Comparison of ENCODE assay signal across 9 cellular contexts in the genomic region with DNA sequence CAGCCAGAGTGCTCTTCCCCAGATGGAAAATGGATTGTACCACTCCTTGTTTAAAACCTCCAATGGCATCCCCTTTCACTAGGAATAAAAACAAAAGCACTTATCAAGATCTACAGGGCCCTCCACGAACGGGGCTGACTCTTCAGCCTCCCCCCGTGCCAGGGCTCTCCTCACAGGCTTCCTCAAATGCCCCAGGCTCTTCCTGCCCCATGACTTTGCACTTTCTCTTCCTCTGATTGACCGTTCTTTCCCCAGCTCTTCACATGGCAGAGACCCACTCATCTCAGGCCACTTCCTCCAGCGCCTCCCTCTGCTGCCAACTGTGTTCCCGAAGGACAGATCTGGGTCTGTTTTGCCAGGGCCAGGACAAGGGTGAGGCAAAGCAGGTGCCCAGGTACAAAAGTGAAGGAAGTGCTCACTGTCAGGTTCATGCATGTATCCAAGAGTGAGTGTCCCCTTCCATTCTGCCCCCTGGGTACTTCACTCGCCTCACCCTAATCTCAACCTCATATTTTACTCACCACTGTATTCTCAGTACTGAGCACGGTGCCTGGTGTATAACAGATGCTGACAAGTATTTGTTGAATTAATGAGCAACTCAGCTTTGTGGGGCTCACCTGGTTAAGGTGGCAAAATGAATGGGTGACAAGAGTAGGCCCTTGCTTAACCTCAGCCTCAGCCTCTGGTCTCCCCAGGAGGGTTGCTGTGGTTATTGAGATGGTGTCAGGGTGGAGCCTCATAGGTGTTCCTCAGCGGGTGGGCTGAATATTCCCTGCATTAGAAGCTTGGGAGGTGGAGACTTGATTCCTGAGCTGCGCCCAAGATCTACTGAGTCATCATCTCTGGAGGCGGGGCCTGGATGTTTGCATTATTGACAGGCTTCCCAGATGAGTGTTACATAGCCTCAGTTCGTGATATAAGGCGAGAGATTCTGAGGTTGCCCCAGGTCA. TPM values are rescaled to one million over a fixed set of nuclear protein-coding genes. Genes with fewer than 3 reads are reported as not detected.
A peak's percentile ranks its signal among the peaks of the same experiment; 100 is the strongest.
DNase-seq lines count a peak whose midpoint lies in the region; ATAC-seq, FAIRE-seq and TF ChIP-seq lines count a peak whose summit lies in the region.
"Had no signal": no experiment of that assay in that cellular context is flagged by ENCODE, and none has a peak within 500 bp of the region (broad histone marks: within the 10 kb centered on the region; RNA-seq: fewer than 3 reads in every experiment).

No MANE protein-coding gene starts in this region.

- BruUV-seq in HepG2 (replicated peaks; lab: Mats Ljungman, UMichigan): no TSS peak

- TF ChIP-seq CTCF in right lobe of liver (IDR thresholded peaks at IDR 0.05) (no peak), HepG2 (CRISPR knock-in tag; IDR thresholded peaks at IDR 0.05) (no peak), upper lobe of right lung (IDR thresholded peaks at IDR 0.05) (no peak)

- DNase-seq in right lobe of liver (peak in 1 of 3 donors; percentile 52), HepG2 (ENCODE audit: low spot score) (no peak), SK-N-MC (ENCODE audit: low read depth, low spot score) (no peak), head of caudate nucleus (peak in 28 of 42 donors; percentile 22 to 58 (median 40)), upper lobe of right lung (no peak), 8988T (no peak), NCI-H2171 treated with DMSO at 0.1 percent for 48 hours (lab: John Stamatoyannopoulos, UW) (no peak)
- DNase-seq: activated CD4-positive, CD25-positive, alpha-beta regulatory T cell treated with anti-CD3 and anti-CD28 coated beads, Interleukin-2, amount 50 U/mL, for 72 hours had no signal

- H3K9ac ChIP-seq in HepG2 (ENCODE audit: insufficient read depth, low read depth, low read length) (no peak overlapping the region), SK-N-MC (ENCODE audit: insufficient read length) (no peak overlapping the region)

- TF ChIP-seq EP300 in HepG2 (IDR thresholded peaks at IDR 0.05; ENCODE audit: low read depth in 2 of 2, low read length in 2 of 2): no peak
- TF ChIP-seq EP300 in HepG2 (CRISPR knock-in tag; IDR thresholded peaks at IDR 0.05; ENCODE audit: borderline replicate concordance): no peak

- H3K4me3 ChIP-seq in right lobe of liver (no peak overlapping the region), HepG2 (replicated peaks in 1 of 3; ENCODE audit: insufficient read depth in 1 of 3, low read depth in 2 of 3, low read length in 3 of 3) (no peak overlapping the region), SK-N-MC (no peak overlapping the region), upper lobe of right lung (no peak overlapping the region)

- in situ Hi-C loops in HepG2 (cut with HindIII; ENCODE audit: extremely low pct_ligation_motif_present, low pct_unique_long_range_greater_than_20kb): no loop called here

- peak; percentile 43 to 79 (median 64) for ATAC-seq in right lobe of liver
- no peak for ATAC-seq in HepG2
- ATAC-seq in upper lobe of right lung: peak; percentile 85
- ATAC-seq in GM18519 (IDR thresholded peaks at IDR 0.05; ENCODE audit: low FRiP score, unreplicated experiment): no peak

- intact Hi-C loops in right lobe of liver (cut with DNase I) (no loop called here), HepG2 (cut with micrococcal nuclease; ENCODE audit: unreplicated experiment) (no loop called here), head of caudate nucleus (cut with DNase I) (no loop called here), upper lobe of right lung (cut with DNase I) (no loop called here)

- H3K9me3 ChIP-seq in right lobe of liver (no peaks in the 10 kb centered on the region), HepG2 (ENCODE audit: low read length) (no peaks in the 10 kb centered on the region), SK-N-MC (ENCODE audit: low read depth, low read length) (no peaks in the 10 kb centered on the region), upper lobe of right lung (no peaks in the 10 kb centered on the region)

- FAIRE-seq in HepG2 (lab: Jason Lieb, UNC): no peak

- no peak overlapping the region for H2AFZ ChIP-seq in HepG2 (ENCODE audit: low read length)

- no peak for TF ChIP-seq POLR2A in right lobe of liver (IDR thresholded peaks at IDR 0.05)
- no peak for TF ChIP-seq POLR2A in HepG2 (IDR thresholded peaks at IDR 0.05; ENCODE audit: insufficient read depth in 1 of 2, low read depth in 2 of 2, low read length in 2 of 2)

- no peaks in the 10 kb centered on the region for H3K79me2 ChIP-seq in HepG2 (ENCODE audit: insufficient read depth, low read length)

- CTCF ChIA-PET in HepG2 (lab: Yijun Ruan, JAX; ENCODE audit: low intra/inter-chr PET ratio, low total read pairs): no interaction called here

- no peak overlapping the region for H3K27ac ChIP-seq in right lobe of liver
- no peak overlapping the region for H3K27ac ChIP-seq in HepG2 (ENCODE audit: extremely low read length, insufficient read depth, low read length)
- 0 out of 2 replicates have a peak overlapping the region, but pooled peaks have one; percentile 45 for H3K27ac ChIP-seq in SK-N-MC
- no peak overlapping the region for H3K27ac ChIP-seq in upper lobe of right lung

- H3K27me3 ChIP-seq in right lobe of liver (no peaks in the 10 kb centered on the region), HepG2 (ENCODE audit: control insufficient read depth in 1 of 2, insufficient read depth in 2 of 2, low read length in 2 of 2) (peaks cover 0 to 40% of the 10 kb centered on the region in 2 experiments; a peak in 2 of 5 replicates), upper lobe of right lung (no peaks in the 10 kb centered on the region)

- H3K36me3 ChIP-seq in right lobe of liver: no peaks in the 10 kb centered on the region
- no peaks in the 10 kb centered on the region for H3K36me3 ChIP-seq in HepG2 (replicated peaks in 1 of 2; ENCODE audit: control insufficient read depth in 1 of 2, insufficient read depth in 2 of 2, low read length in 2 of 2)
- H3K36me3 ChIP-seq in SK-N-MC (ENCODE audit: insufficient read depth, low read length): no peaks in the 10 kb centered on the region
- no peaks in the 10 kb centered on the region for H3K36me3 ChIP-seq in upper lobe of right lung

- H3K4me1 ChIP-seq in right lobe of liver (no peaks in the 10 kb centered on the region), HepG2 (ENCODE audit: insufficient read depth, low read length) (no peaks in the 10 kb centered on the region), upper lobe of right lung (no peaks in the 10 kb centered on the region)

- WGBS in right lobe of liver (ENCODE audit: insufficient coverage, low coverage, low lambda C conversion rate, missing lambda C conversion rate): 56% methylated on average over 11 of the region's 13 CpGs
- 27% methylated on average over 13 of the region's 13 CpGs for WGBS in HepG2 (ENCODE audit: low lambda C conversion rate)

- POLR2A ChIA-PET in HepG2 (lab: Yijun Ruan, JAX): no interaction called here

- no peak for TF ChIP-seq RAD21 in HepG2 (CRISPR knock-in tag; IDR thresholded peaks at IDR 0.05)

- H4K20me1 ChIP-seq in HepG2 (ENCODE audit: insufficient read depth, low read length): no peaks in the 10 kb centered on the region

- no peak overlapping the region for H3K4me2 ChIP-seq in HepG2 (ENCODE audit: low read depth, low read length)

TF ChIP-seq in HepG2, 621 proteins besides CTCF, POLR2A, EP300 and RAD21 (continues in another document):
- TF ChIP-seq AGO1 (IDR thresholded peaks at IDR 0.05; ENCODE audit: low read depth, low read length, poor library complexity, severe bottlenecking): no peak
- TF ChIP-seq KLF12 (CRISPR knock-in tag; IDR thresholded peaks at IDR 0.05; ENCODE audit: borderline replicate concordance): no peak
- TF ChIP-seq PCBP2 (optimal IDR thresholded peaks at IDR 0.05; ENCODE audit: low read depth, low read length, poor library complexity, severe bottlenecking): no peak
- no peak for TF ChIP-seq ATF6 (CRISPR knock-in tag; conservative IDR thresholded peaks at IDR 0.05)

RNA-seq across cellular contexts. Expression of gene SYT6, which starts 39.6 kb away (rescaled TPM):
- not detected for total RNA-seq in right lobe of liver
- not detected in 2 replicates for total RNA-seq in HepG2 (2016; rRNA removed; fragmentation: Illumina TruSeq; extraction: Trizol)
- total RNA-seq in HepG2 (2016; cell fraction: cytosol; rRNA removed; fragmentation: Illumina TruSeq; extraction: Trizol; ENCODE audit: low read depth): not detected in 2 replicates
- not detected in 2 replicates for total RNA-seq in HepG2 (2016; cell fraction: insoluble cytoplasmic fraction; rRNA removed; fragmentation: Illumina TruSeq; extraction: Trizol)
- total RNA-seq in HepG2 (2016; cell fraction: membrane; rRNA removed; fragmentation: Illumina TruSeq; extraction: Trizol): not detected in 2 replicates
- total RNA-seq in HepG2 (2016; cell fraction: nucleus; rRNA removed; fragmentation: Illumina TruSeq; extraction: Trizol): not detected in 2 replicates
- polyA plus RNA-seq in HepG2 (2011; rRNA removed): not detected in 2 replicates
- not detected in 2 replicates for polyA plus RNA-seq in HepG2 (2011; cell fraction: cytosol; rRNA removed)
- not detected in 2 replicates for polyA plus RNA-seq in HepG2 (2011; cell fraction: nucleus; rRNA removed)
- not detected in 2 replicates for polyA plus RNA-seq in HepG2 (2012)
- polyA plus RNA-seq in HepG2 (2016; cell fraction: cytosol; fragmentation: Illumina TruSeq; extraction: Trizol; ENCODE audit: low read depth): not detected in 2 replicates
- polyA plus RNA-seq in HepG2 (2016; cell fraction: insoluble cytoplasmic fraction; fragmentation: Illumina TruSeq; extraction: Trizol; ENCODE audit: low read depth): not detected in 2 replicates
- not detected in 2 replicates for polyA plus RNA-seq in HepG2 (2016; cell fraction: membrane; fragmentation: Illumina TruSeq; extraction: Trizol; ENCODE audit: low read depth)
- polyA plus RNA-seq in HepG2 (2016; cell fraction: nucleus; fragmentation: Illumina TruSeq; extraction: Trizol; ENCODE audit: insufficient read depth, low read depth): not detected in 2 replicates
- polyA minus RNA-seq in HepG2 (2011; rRNA and poly(A)+ RNA removed; ENCODE audit: low replicate concordance): not detected in 2 replicates
- polyA minus RNA-seq in HepG2 (2011; cell fraction: cytosol; rRNA and poly(A)+ RNA removed): not detected in 2 replicates
- not detected in 2 replicates for polyA minus RNA-seq in HepG2 (2011; cell fraction: nucleus; rRNA and poly(A)+ RNA removed)
- total RNA-seq in upper lobe of right lung: not detected

Comparison
In these comparisons a context has a peak if more than half of its experiments do, and no peak if none do; other contexts are left out.
1. ATAC-seq: peak in right lobe of liver (4 of 4) and upper lobe of right lung (single experiment); none in HepG2 (single experiment) and GM18519 (single experiment).
2. DNase-seq: peak in head of caudate nucleus (28 of 42); none in HepG2 (single experiment), SK-N-MC (single experiment), upper lobe of right lung (single experiment), 8988T (single experiment) and NCI-H2171 treated with DMSO at 0.1 percent for 48 hours (single experiment).